In genomic region chr19:18999896-19000620, GRCh38 we compare ENCODE assay signal across 1 cellular context.
TF ChIP-seq lines count a peak whose summit lies in the region.

No MANE protein-coding gene starts in this region.

TF ChIP-seq in A549, 52 proteins besides CTCF, POLR2A, EP300 and RAD21 (continued from another document):
- no peak for TF ChIP-seq REST (IDR thresholded peaks at IDR 0.05)
- TF ChIP-seq NFE2L2 (conservative IDR thresholded peaks at IDR 0.05; ENCODE audit: low read length), result no peak
- no peak for TF ChIP-seq FOSB (CRISPR knock-in tag; IDR thresholded peaks at IDR 0.05)
- TF ChIP-seq TFCP2L1 (CRISPR knock-in tag; IDR thresholded peaks at IDR 0.05), result no peak
- no peak for TF ChIP-seq POLR2AphosphoS2 (conservative IDR thresholded peaks at IDR 0.05; ENCODE audit: low read length)
- TF ChIP-seq MAZ (IDR thresholded peaks at IDR 0.05; ENCODE audit: borderline replicate concordance, low read depth, low read length), result no peak
